22 cellular contexts compared by ENCODE assay signal in genomic region chr10:15642095-15642494, GRCh38.
A peak's percentile ranks its signal among the peaks of the same experiment; 100 is the strongest.
DNase-seq lines count a peak whose midpoint lies in the region; ATAC-seq and TF ChIP-seq lines count a peak whose summit lies in the region.
"Had no signal": no experiment of that assay in that cellular context is flagged by ENCODE, and none has a peak within 500 bp of the region (broad histone marks: within the 10 kb centered on the region; RNA-seq: fewer than 3 reads in every experiment).

No MANE protein-coding gene starts in this region.

- H3K27me3 ChIP-seq in A673 (replicated peaks; ENCODE audit: insufficient read depth, low read depth, low read length, poor library complexity), result peaks cover 5% of the 10 kb centered on the region
- no peaks in the 10 kb centered on the region for H3K27me3 ChIP-seq in CD8-positive, alpha-beta memory T cell (ENCODE audit: insufficient read depth, low read length, poor library complexity, severe bottlenecking)
- H3K27me3 ChIP-seq: cardiac muscle cell had no signal

- H3K4me1 Mint-ChIP-seq in HFFc6 (ENCODE audit: low read depth), result peaks cover 5% of the 10 kb centered on the region; the same call in 1 of the 2 replicates
- no peaks in the 10 kb centered on the region for H3K4me1 Mint-ChIP-seq in CD8-positive, alpha-beta memory T cell
- no peaks in the 10 kb centered on the region for H3K4me1 Mint-ChIP-seq in stimulated activated naive CD8-positive, alpha-beta T cell treated with anti-CD3 and anti-CD28 coated beads, Interleukin-15, amount 100 ng/mL, for 72 hours
- H3K4me1 Mint-ChIP-seq: H9, neural crest cell, T-helper 17 cell had no signal

- intact Hi-C loops in A673 (cut with micrococcal nuclease; ENCODE audit: unreplicated experiment), result no loop called here

- no TSS peak for BruUV-seq in A673 (replicated peaks; lab: Mats Ljungman, UMichigan)

- no peak overlapping the region for H3K27ac Mint-ChIP-seq in HFFc6
- H3K27ac Mint-ChIP-seq in CD8-positive, alpha-beta memory T cell, result no peak overlapping the region
- H3K27ac Mint-ChIP-seq in stimulated activated naive CD8-positive, alpha-beta T cell treated with anti-CD3 and anti-CD28 coated beads, Interleukin-15, amount 100 ng/mL, for 72 hours, result no peak overlapping the region
- H3K27ac Mint-ChIP-seq: activated CD4-positive, alpha-beta memory T cell treated with anti-CD3 and anti-CD28 coated beads for 36 hours; activated T-cell treated with anti-CD3 and anti-CD28 coated beads, Interleukin-2, amount 50 U/mL, for 24 hours; H9; T-helper 17 cell had no signal

- no peaks in the 10 kb centered on the region for H3K9me3 ChIP-seq in A673 (ENCODE audit: low read depth, low read length, poor library complexity, severe bottlenecking)
- H3K9me3 ChIP-seq in CD8-positive, alpha-beta memory T cell (ENCODE audit: low read length), result no peaks in the 10 kb centered on the region
- H3K9me3 ChIP-seq: psoas muscle had no signal

- no peaks in the 10 kb centered on the region for H3K36me3 ChIP-seq in A673 (ENCODE audit: insufficient read depth, low read length, poor library complexity, severe bottlenecking)
- H3K36me3 ChIP-seq in CD8-positive, alpha-beta memory T cell (ENCODE audit: insufficient read depth, low read length), result no peaks in the 10 kb centered on the region
- H3K36me3 ChIP-seq: cardiac muscle cell, WERI-Rb-1 had no signal

- ATAC-seq in left lobe of liver (peak; percentile 21), HG02981 (IDR thresholded peaks at IDR 0.05; ENCODE audit: unreplicated experiment) (no peak)
- no peak for ATAC-seq in stimulated activated naive CD8-positive, alpha-beta T cell treated with anti-CD3 and anti-CD28 coated beads, Interleukin-15, amount 100 ng/mL, for 72 hours
- ATAC-seq: psoas muscle, T-helper 17 cell had no signal

- H3K4me3 Mint-ChIP-seq in HFFc6, result no peak overlapping the region
- no peak overlapping the region for H3K4me3 Mint-ChIP-seq in CD8-positive, alpha-beta memory T cell
- no peak overlapping the region for H3K4me3 Mint-ChIP-seq in stimulated activated naive CD8-positive, alpha-beta T cell treated with anti-CD3 and anti-CD28 coated beads, Interleukin-15, amount 100 ng/mL, for 72 hours
- H3K4me3 Mint-ChIP-seq: activated CD4-positive, alpha-beta memory T cell treated with anti-CD3 and anti-CD28 coated beads for 36 hours; activated T-cell treated with anti-CD3 and anti-CD28 coated beads, Interleukin-2, amount 50 U/mL, for 24 hours; H9; neural crest cell; T-helper 17 cell had no signal

- H3K27ac ChIP-seq in A673 (ENCODE audit: low read depth, low read length, poor library complexity, severe bottlenecking), result no peak overlapping the region
- no peak overlapping the region for H3K27ac ChIP-seq in CD8-positive, alpha-beta memory T cell (ENCODE audit: low read depth, low read length)
- H3K27ac ChIP-seq: cardiac muscle cell, KMS-11, psoas muscle, WERI-Rb-1 had no signal

- POLR2A ChIA-PET in A673 (lab: Charles Lee; ENCODE audit: low non-redundant PET), result interaction anchor here (0.6 kb wide), 1 partner anchor 70 kb away, joined by 3 read pairs; no protein-coding TSS in a partner anchor
- POLR2A ChIA-PET in CD8-positive, alpha-beta memory T cell (lab: Charles Lee), result no interaction called here

- peaks cover 19% of the 10 kb centered on the region for H3K27me3 Mint-ChIP-seq in HFFc6 (ENCODE audit: insufficient read depth)
- H3K27me3 Mint-ChIP-seq in CD8-positive, alpha-beta memory T cell, result peaks cover 0 to 15% of the 10 kb centered on the region in 2 donors
- H3K27me3 Mint-ChIP-seq in stimulated activated naive CD8-positive, alpha-beta T cell treated with anti-CD3 and anti-CD28 coated beads, Interleukin-15, amount 100 ng/mL, for 72 hours, result no peaks in the 10 kb centered on the region

- no peaks in the 10 kb centered on the region for H3K36me3 Mint-ChIP-seq in HFFc6 (ENCODE audit: low read depth)
- no peaks in the 10 kb centered on the region for H3K36me3 Mint-ChIP-seq in CD8-positive, alpha-beta memory T cell
- H3K36me3 Mint-ChIP-seq: activated CD4-positive, alpha-beta memory T cell treated with anti-CD3 and anti-CD28 coated beads for 36 hours had no signal

- H3K4me3 ChIP-seq in A673 (ENCODE audit: low read depth, low read length, poor library complexity, severe bottlenecking) (no peak overlapping the region), cardiac fibroblast (replicated peaks in 1 of 2; ENCODE audit: low read depth in 2 of 2, low read length in 2 of 2) (no peak overlapping the region)
- no peak overlapping the region for H3K4me3 ChIP-seq in CD8-positive, alpha-beta memory T cell (ENCODE audit: low read length)
- H3K4me3 ChIP-seq: cardiac muscle cell, psoas muscle had no signal

- H3K4me1 ChIP-seq in A673 (ENCODE audit: insufficient read depth, low read length, poor library complexity, severe bottlenecking), result no peaks in the 10 kb centered on the region
- no peaks in the 10 kb centered on the region for H3K4me1 ChIP-seq in CD8-positive, alpha-beta memory T cell (ENCODE audit: insufficient read depth, low read length)
- H3K4me1 ChIP-seq: psoas muscle had no signal

- DNase-seq in A673 (ENCODE audit: low spot score), result peak; percentile 12
- DNase-seq in HFFc6, result peak; percentile 27
- DNase-seq in cardiac fibroblast (ENCODE audit: low read depth in 2 of 2), result peak; percentile 6 to 35
- DNase-seq in left lobe of liver (ENCODE audit: low spot score), result no peak
- no peak for DNase-seq in CD8-positive, alpha-beta memory T cell
- no peak for DNase-seq in stimulated activated naive CD8-positive, alpha-beta T cell treated with anti-CD3 and anti-CD28 coated beads, Interleukin-15, amount 100 ng/mL, for 72 hours
- no peak for DNase-seq in GM19238 (ENCODE audit: insufficient read length, low spot score)
- DNase-seq: ACHN; activated CD4-positive, alpha-beta memory T cell treated with anti-CD3 and anti-CD28 coated beads for 36 hours; activated naive CD4-positive, alpha-beta T cell treated with anti-CD3 and anti-CD28 coated beads, Interleukin-2, amount 50 U/mL, for 16 hours; activated T-cell treated with anti-CD3 and anti-CD28 coated beads, Interleukin-2, amount 50 U/mL, for 24 hours; H9; hypothalamus; kidney glomerular epithelial cell; NCI-H1092 treated with DMSO at 0.1 percent for 48 hours; psoas muscle; T-helper 17 cell; WERI-Rb-1 had no signal

- no peaks in the 10 kb centered on the region for H3K9me3 Mint-ChIP-seq in HFFc6
- peaks cover 0 to 2% (median 0%) of the 10 kb centered on the region in 5 donors for H3K9me3 Mint-ChIP-seq in CD8-positive, alpha-beta memory T cell
- no peaks in the 10 kb centered on the region for H3K9me3 Mint-ChIP-seq in stimulated activated naive CD8-positive, alpha-beta T cell treated with anti-CD3 and anti-CD28 coated beads, Interleukin-15, amount 100 ng/mL, for 72 hours
- H3K9me3 Mint-ChIP-seq: activated CD4-positive, alpha-beta memory T cell treated with anti-CD3 and anti-CD28 coated beads for 36 hours; activated T-cell treated with anti-CD3 and anti-CD28 coated beads, Interleukin-2, amount 50 U/mL, for 24 hours; H9 had no signal

- CTCF ChIA-PET in A673 (lab: Charles Lee), result no interaction called here
- CTCF ChIA-PET in CD8-positive, alpha-beta memory T cell (lab: Charles Lee), result no interaction called here

- TF ChIP-seq CTCF in A673 (conservative IDR thresholded peaks at IDR 0.05; ENCODE audit: low read depth, low read length), result no peak
- TF ChIP-seq CTCF in HFFc6 (IDR thresholded peaks at IDR 0.05), result no peak
- no peak for TF ChIP-seq CTCF in cardiac fibroblast (IDR thresholded peaks at IDR 0.05; ENCODE audit: low read depth, low read length)

Comparison
In these comparisons a context has a peak if more than half of its experiments do, and no peak if none do; other contexts are left out.
1. DNase-seq: peak in A673 (single experiment), HFFc6 (single experiment) and cardiac fibroblast (2 of 2); none in left lobe of liver (single experiment), CD8-positive, alpha-beta memory T cell (0 of 5), stimulated activated naive CD8-positive, alpha-beta T cell treated with anti-CD3 and anti-CD28 coated beads, Interleukin-15, amount 100 ng/mL, for 72 hours (0 of 2) and GM19238 (single experiment).